Comparison of ENCODE assay signal across 11 cellular contexts in genomic region chr17:50514936-50515702, GRCh38. TPM values are rescaled to one million over a fixed set of nuclear protein-coding genes. Genes with fewer than 3 reads are reported as not detected.
DNase-seq lines count a peak whose midpoint lies in the region; ATAC-seq and TF ChIP-seq lines count a peak whose summit lies in the region.
"Had no signal": no experiment of that assay in that cellular context is flagged by ENCODE, and none has a peak within 500 bp of the region (broad histone marks: within the 10 kb centered on the region; RNA-seq: fewer than 3 reads in every experiment).

No MANE protein-coding gene starts in this region.

- no peaks in the 10 kb centered on the region for H3K27me3 ChIP-seq in ascending aorta

- no peak overlapping the region for H3K4me3 ChIP-seq in ascending aorta
- H3K4me3 ChIP-seq: skin epidermis had no signal

- ATAC-seq in natural killer cell treated with Interleukin-12 subunit alpha and Interleukin-12 subunit beta and Interleukin-15 and Interleukin-18, amount 100 ng/mL, for 72 hours = no peak
- no peak for ATAC-seq in natural killer cell
- ATAC-seq: left colon had no signal

- H3K27ac Mint-ChIP-seq in natural killer cell treated with Interleukin-12 subunit alpha and Interleukin-12 subunit beta and Interleukin-15 and Interleukin-18, amount 100 ng/mL, for 72 hours = peak overlapping the region in 1 of 2 donors; percentile 42
- no peak overlapping the region for H3K27ac Mint-ChIP-seq in natural killer cell
- H3K27ac Mint-ChIP-seq in activated naive CD4-positive, alpha-beta T cell treated with anti-CD3 and anti-CD28 coated beads, Interleukin-2, amount 10 ng/mL, durations not matched to agents 7 days and 5 days = no peak overlapping the region

- no peaks in the 10 kb centered on the region for H3K27me3 Mint-ChIP-seq in natural killer cell treated with Interleukin-12 subunit alpha and Interleukin-12 subunit beta and Interleukin-15 and Interleukin-18, amount 100 ng/mL, for 72 hours
- peaks cover 0 to 11% of the 10 kb centered on the region in 2 donors for H3K27me3 Mint-ChIP-seq in natural killer cell (ENCODE audit: low read depth in 2 of 2)
- H3K27me3 Mint-ChIP-seq in activated naive CD4-positive, alpha-beta T cell treated with anti-CD3 and anti-CD28 coated beads, Interleukin-2, amount 10 ng/mL, durations not matched to agents 7 days and 5 days = no peaks in the 10 kb centered on the region

- H3K36me3 Mint-ChIP-seq in natural killer cell treated with Interleukin-12 subunit alpha and Interleukin-12 subunit beta and Interleukin-15 and Interleukin-18, amount 100 ng/mL, for 72 hours = no peaks in the 10 kb centered on the region
- H3K36me3 Mint-ChIP-seq in natural killer cell = no peaks in the 10 kb centered on the region
- H3K36me3 Mint-ChIP-seq in activated naive CD4-positive, alpha-beta T cell treated with anti-CD3 and anti-CD28 coated beads, Interleukin-2, amount 10 ng/mL, durations not matched to agents 7 days and 5 days = no peaks in the 10 kb centered on the region

- no peak for TF ChIP-seq CTCF in natural killer cell (IDR thresholded peaks at IDR 0.05)
- TF ChIP-seq CTCF in ascending aorta (IDR thresholded peaks at IDR 0.05) = no peak

- H3K4me1 Mint-ChIP-seq in natural killer cell treated with Interleukin-12 subunit alpha and Interleukin-12 subunit beta and Interleukin-15 and Interleukin-18, amount 100 ng/mL, for 72 hours (ENCODE audit: low read depth in 2 of 2) = peaks cover 12 to 13% of the 10 kb centered on the region in 2 donors
- no peaks in the 10 kb centered on the region for H3K4me1 Mint-ChIP-seq in natural killer cell
- peaks cover 46% of the 10 kb centered on the region for H3K4me1 Mint-ChIP-seq in activated naive CD4-positive, alpha-beta T cell treated with anti-CD3 and anti-CD28 coated beads, Interleukin-2, amount 10 ng/mL, durations not matched to agents 7 days and 5 days

- H3K9me3 ChIP-seq in ascending aorta = no peaks in the 10 kb centered on the region

- peak; percentile 53 for DNase-seq in natural killer cell treated with Interleukin-12 subunit alpha and Interleukin-12 subunit beta and Interleukin-15 and Interleukin-18, amount 100 ng/mL, for 72 hours (ENCODE audit: low spot score)
- DNase-seq in natural killer cell (no peak), iris pigment epithelial cell (ENCODE audit: low read depth) (peak; percentile 31), ascending aorta (ENCODE audit: low spot score in 2 of 2) (no peak)
- DNase-seq in activated naive CD4-positive, alpha-beta T cell treated with anti-CD3 and anti-CD28 coated beads, Interleukin-2, amount 10 ng/mL, durations not matched to agents 7 days and 5 days = no peak
- no peak for DNase-seq in stimulated activated CD8-positive, alpha-beta memory T cell treated with anti-CD3 and anti-CD28 coated beads, Interleukin-4, amount 100 ng/mL, for 48 hours
- DNase-seq: effector memory CD4-positive, alpha-beta T cell; left colon; stimulated activated naive CD4-positive, alpha-beta T cell treated with Interleukin-2 at 50 U/mL for 16 hours had no signal

- H3K36me3 ChIP-seq in ascending aorta = no peaks in the 10 kb centered on the region

- no peaks in the 10 kb centered on the region for H3K4me1 ChIP-seq in ascending aorta

- H3K9me3 Mint-ChIP-seq in natural killer cell treated with Interleukin-12 subunit alpha and Interleukin-12 subunit beta and Interleukin-15 and Interleukin-18, amount 100 ng/mL, for 72 hours = no peaks in the 10 kb centered on the region
- no peaks in the 10 kb centered on the region for H3K9me3 Mint-ChIP-seq in natural killer cell
- no peaks in the 10 kb centered on the region for H3K9me3 Mint-ChIP-seq in activated naive CD4-positive, alpha-beta T cell treated with anti-CD3 and anti-CD28 coated beads, Interleukin-2, amount 10 ng/mL, durations not matched to agents 7 days and 5 days

- intact Hi-C loops in natural killer cell (cut with micrococcal nuclease) (no loop called here), ascending aorta (cut with DNase I) (no loop called here)

- H3K4me3 Mint-ChIP-seq in natural killer cell treated with Interleukin-12 subunit alpha and Interleukin-12 subunit beta and Interleukin-15 and Interleukin-18, amount 100 ng/mL, for 72 hours = no peak overlapping the region
- H3K4me3 Mint-ChIP-seq in natural killer cell = no peak overlapping the region
- no peak overlapping the region for H3K4me3 Mint-ChIP-seq in activated naive CD4-positive, alpha-beta T cell treated with anti-CD3 and anti-CD28 coated beads, Interleukin-2, amount 10 ng/mL, durations not matched to agents 7 days and 5 days

- H3K27ac ChIP-seq in ascending aorta = no peak overlapping the region
- H3K27ac ChIP-seq: KMS-11, skin epidermis had no signal

- CTCF ChIA-PET in activated naive CD4-positive, alpha-beta T cell treated with anti-CD3 and anti-CD28 coated beads, Interleukin-2, amount 10 ng/mL, durations not matched to agents 7 days and 5 days (lab: Charles Lee) = interaction anchor here (1.3 to 1.9 kb wide), 3 partner anchors 11 to 17 kb away, joined by 3 to 7 read pairs (median 6); partner anchors contain the start of gene EPN3

RNA-seq across cellular contexts. Expression of gene MYCBPAP, which starts 6.9 kb away (rescaled TPM):
- total RNA-seq in natural killer cell treated with Interleukin-12 subunit alpha and Interleukin-12 subunit beta and Interleukin-15 and Interleukin-18, amount 100 ng/mL, for 72 hours = 1 to 10 TPM; 1.1 to 2.8 TPM
- total RNA-seq in natural killer cell (1 to 10 TPM in 1 of 3 donors, under 1 TPM in 2; 0.26 to 4.9 (median 0.70) TPM), ascending aorta (7.9 TPM)

RNA-seq across cellular contexts. Expression of gene EPN3, which starts 17.4 kb away (rescaled TPM):
- not detected for total RNA-seq in natural killer cell treated with Interleukin-12 subunit alpha and Interleukin-12 subunit beta and Interleukin-15 and Interleukin-18, amount 100 ng/mL, for 72 hours
- total RNA-seq in natural killer cell (not detected), ascending aorta (0.85 TPM)

RNA-seq across cellular contexts. Expression of gene SPATA20, which starts 31.9 kb away (rescaled TPM):
- total RNA-seq in natural killer cell treated with Interleukin-12 subunit alpha and Interleukin-12 subunit beta and Interleukin-15 and Interleukin-18, amount 100 ng/mL, for 72 hours = 10 to 100 TPM; 15.3 to 25.6 TPM
- total RNA-seq in natural killer cell = 10 to 100 TPM; 30.7 to 45.5 (median 32.5) TPM
- total RNA-seq in ascending aorta = 463 TPM

RNA-seq across cellular contexts. Expression of gene RSAD1, which starts 36.5 kb away (rescaled TPM):
- total RNA-seq in natural killer cell treated with Interleukin-12 subunit alpha and Interleukin-12 subunit beta and Interleukin-15 and Interleukin-18, amount 100 ng/mL, for 72 hours = 10 to 100 TPM; 34.3 to 54.2 TPM
- total RNA-seq in natural killer cell (10 to 100 TPM; 49.0 to 71.3 (median 56.5) TPM), ascending aorta (36.7 TPM)

RNA-seq across cellular contexts. Expression of gene CACNA1G, which starts 45.4 kb away (rescaled TPM):
- not detected for total RNA-seq in natural killer cell treated with Interleukin-12 subunit alpha and Interleukin-12 subunit beta and Interleukin-15 and Interleukin-18, amount 100 ng/mL, for 72 hours
- total RNA-seq in natural killer cell = not detected
- total RNA-seq in ascending aorta = 1.2 TPM

Comparison
In these comparisons a context has a peak if more than half of its experiments do, and no peak if none do; other contexts are left out.
1. DNase-seq: peak in natural killer cell treated with Interleukin-12 subunit alpha and Interleukin-12 subunit beta and Interleukin-15 and Interleukin-18, amount 100 ng/mL, for 72 hours (single experiment) and iris pigment epithelial cell (single experiment); none in natural killer cell (single experiment), ascending aorta (0 of 2), activated naive CD4-positive, alpha-beta T cell treated with anti-CD3 and anti-CD28 coated beads, Interleukin-2, amount 10 ng/mL, durations not matched to agents 7 days and 5 days (single experiment) and stimulated activated CD8-positive, alpha-beta memory T cell treated with anti-CD3 and anti-CD28 coated beads, Interleukin-4, amount 100 ng/mL, for 48 hours (single experiment).